In genomic region chr4:10212400-10212799, GRCh38 we compare ENCODE assay signal across 25 cellular contexts.
"Had no signal": no experiment of that assay in that cellular context is flagged by ENCODE, and none has a peak within 500 bp of the region (broad histone marks: within the 10 kb centered on the region; RNA-seq: fewer than 3 reads in every experiment).

No MANE protein-coding gene starts in this region.

- H3K79me2 ChIP-seq: hepatocyte had no signal

- H3K4me1 ChIP-seq: left lung, neural progenitor cell, suprapubic skin, tibial nerve, uterus had no signal

- H3K9me3 ChIP-seq: left lung, suprapubic skin, tibial nerve, uterus had no signal

- H3K36me3 ChIP-seq: left lung, neural progenitor cell, suprapubic skin, tibial nerve, uterus had no signal

- H2AFZ ChIP-seq: hepatocyte, neural progenitor cell had no signal

- H3K4me2 ChIP-seq: hepatocyte, neural progenitor cell had no signal

- H3K9ac ChIP-seq: neural progenitor cell had no signal

- ATAC-seq: effector memory CD8-positive, alpha-beta T cell; left lung; naive thymus-derived CD4-positive, alpha-beta T cell; sciatic nerve; stimulated activated effector memory CD8-positive, alpha-beta T cell treated with anti-CD3 and anti-CD28 coated beads, Interleukin-12 subunit alpha, Interleukin-12 subunit beta, amount 100 ng/mL, for 72 hours; stimulated activated naive CD8-positive, alpha-beta T cell treated with anti-CD3 and anti-CD28 coated beads, Interleukin-15, amount 100 ng/mL, for 72 hours; WTC11 had no signal

- H3K27me3 ChIP-seq: hepatocyte, left lung, neural progenitor cell, tibial nerve, uterus had no signal

- H3K27ac ChIP-seq: dorsolateral prefrontal cortex, hepatocyte, left lung, neural progenitor cell, suprapubic skin, tibial nerve, uterus had no signal

- FAIRE-seq: astrocyte, colon, small intestine had no signal

- DNase-seq: activated naive CD4-positive, alpha-beta T cell; activated naive CD8-positive, alpha-beta T cell treated with anti-CD3 and anti-CD28 coated beads for 36 hours; activated T-cell treated with anti-CD3 and anti-CD28 coated beads, Interleukin-2, amount 50 U/mL, for 1 hour; dorsolateral prefrontal cortex; effector memory CD8-positive, alpha-beta T cell; foreskin melanocyte; immature natural killer cell; kidney glomerular epithelial cell; left lung; naive thymus-derived CD4-positive, alpha-beta T cell; small intestine; stimulated activated CD4-positive, alpha-beta T cell treated with anti-CD3 and anti-CD28 coated beads, Interleukin-2, amount 100 ng/mL, for 24 hours; stimulated activated naive CD8-positive, alpha-beta T cell treated with anti-CD3 and anti-CD28 coated beads, Interleukin-15, amount 100 ng/mL, for 72 hours; T1000; uterus had no signal

- H3K4me3 ChIP-seq: dorsolateral prefrontal cortex, hepatocyte, left lung, lung, neural progenitor cell, suprapubic skin, tibial nerve, uterus had no signal
